In the genomic region with DNA sequence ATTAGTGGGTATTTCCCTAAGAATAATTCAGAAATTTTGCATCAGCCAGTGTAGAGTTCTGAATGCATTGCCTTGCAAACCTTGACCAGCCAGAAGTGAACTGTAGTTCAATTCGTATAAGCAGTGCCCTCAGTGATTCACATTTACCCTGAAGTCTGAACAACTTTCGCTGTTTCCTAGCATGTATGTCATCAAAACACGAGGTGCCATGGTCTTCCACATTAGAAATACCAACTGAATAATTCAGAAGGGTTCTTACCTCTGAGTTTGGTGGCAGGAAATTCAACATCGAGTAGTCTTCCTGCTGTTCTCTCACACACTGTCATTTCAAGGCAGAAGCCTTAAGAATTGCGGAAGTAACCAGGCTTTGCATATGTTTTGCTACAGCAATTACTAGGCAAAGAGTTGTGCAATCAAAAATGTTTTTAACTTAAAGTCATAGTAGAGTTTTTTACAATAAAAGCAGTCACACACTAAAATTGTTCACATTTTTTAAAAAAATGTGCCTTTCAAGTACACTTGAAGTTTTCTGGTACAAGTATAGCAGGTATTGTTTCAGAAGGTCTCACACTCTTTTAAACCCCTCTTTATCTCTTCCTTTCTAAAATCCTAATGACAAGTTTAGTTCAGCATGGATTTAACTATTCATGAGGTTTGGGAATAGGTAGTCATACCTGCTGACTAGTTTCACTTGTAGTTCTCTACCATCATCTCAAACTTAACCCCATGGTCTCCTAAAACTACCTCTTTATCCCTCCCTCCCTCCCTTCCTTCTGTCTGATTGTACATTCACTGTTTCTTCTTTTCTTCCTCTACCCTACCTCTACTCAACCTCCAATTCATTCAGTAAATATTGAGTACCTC, we compare ENCODE assay signal across 8 cellular contexts.
A peak's percentile ranks its signal among the peaks of the same experiment; 100 is the strongest.
DNase-seq lines count a peak whose midpoint lies in the region; ATAC-seq lines count a peak whose summit lies in the region.

No MANE protein-coding gene starts in this region.

- peak; percentile 89 for ATAC-seq in activated CD8-positive, alpha-beta memory T cell treated with anti-CD3 and anti-CD28 coated beads, Interleukin-2, amount 10 ng/mL, durations not matched to agents 7 days and 5 days
- ATAC-seq in HG02571 (IDR thresholded peaks at IDR 0.05; ENCODE audit: unreplicated experiment) = peak; percentile 96

- DNase-seq in activated CD8-positive, alpha-beta memory T cell treated with anti-CD3 and anti-CD28 coated beads, Interleukin-2, amount 10 ng/mL, durations not matched to agents 7 days and 5 days = no peak
- no peak for DNase-seq in activated CD8-positive, alpha-beta memory T cell treated with anti-CD3 and anti-CD28 coated beads, Interleukin-2, amount 50 U/mL, for 4 hours
- DNase-seq in NOMO-1 treated with DMSO at 0.1 percent for 48 hours (lab: John Stamatoyannopoulos, UW; ENCODE audit: unreplicated experiment) (peak; percentile 93), fibroblast of the conjunctiva (ENCODE audit: low read depth) (peak; percentile 22), NCI-H1930 (lab: John Stamatoyannopoulos, UW) (no peak), NCI-H345 (lab: John Stamatoyannopoulos, UW) (no peak), activated gamma-delta T cell treated with Interleukin-2 at 50 U/mL for 16 hours (no peak)

- H3K9me3 Mint-ChIP-seq in activated CD8-positive, alpha-beta memory T cell treated with anti-CD3 and anti-CD28 coated beads, Interleukin-2, amount 10 ng/mL, durations not matched to agents 7 days and 5 days (ENCODE audit: low read depth) = no peaks in the 10 kb centered on the region

- H3K4me1 Mint-ChIP-seq in activated CD8-positive, alpha-beta memory T cell treated with anti-CD3 and anti-CD28 coated beads, Interleukin-2, amount 10 ng/mL, durations not matched to agents 7 days and 5 days = peaks cover 14% of the 10 kb centered on the region

- H3K4me3 Mint-ChIP-seq in activated CD8-positive, alpha-beta memory T cell treated with anti-CD3 and anti-CD28 coated beads, Interleukin-2, amount 10 ng/mL, durations not matched to agents 7 days and 5 days = peak overlapping the region; percentile 53

- H3K27me3 Mint-ChIP-seq in activated CD8-positive, alpha-beta memory T cell treated with anti-CD3 and anti-CD28 coated beads, Interleukin-2, amount 10 ng/mL, durations not matched to agents 7 days and 5 days = no peaks in the 10 kb centered on the region

- H3K36me3 Mint-ChIP-seq in activated CD8-positive, alpha-beta memory T cell treated with anti-CD3 and anti-CD28 coated beads, Interleukin-2, amount 10 ng/mL, durations not matched to agents 7 days and 5 days = peaks cover 20% of the 10 kb centered on the region

- CTCF ChIA-PET in activated CD8-positive, alpha-beta memory T cell treated with anti-CD3 and anti-CD28 coated beads, Interleukin-2, amount 10 ng/mL, durations not matched to agents 7 days and 5 days (lab: Charles Lee) = no interaction called here

- H3K27ac Mint-ChIP-seq in activated CD8-positive, alpha-beta memory T cell treated with anti-CD3 and anti-CD28 coated beads, Interleukin-2, amount 10 ng/mL, durations not matched to agents 7 days and 5 days = peak overlapping the region; percentile 72

Comparison
In these comparisons a context has a peak if more than half of its experiments do, and no peak if none do; other contexts are left out.
1. DNase-seq: peak in NOMO-1 treated with DMSO at 0.1 percent for 48 hours (single experiment) and fibroblast of the conjunctiva (single experiment); none in activated CD8-positive, alpha-beta memory T cell treated with anti-CD3 and anti-CD28 coated beads, Interleukin-2, amount 10 ng/mL, durations not matched to agents 7 days and 5 days (single experiment), activated CD8-positive, alpha-beta memory T cell treated with anti-CD3 and anti-CD28 coated beads, Interleukin-2, amount 50 U/mL, for 4 hours (single experiment), NCI-H1930 (0 of 2), NCI-H345 (single experiment) and activated gamma-delta T cell treated with Interleukin-2 at 50 U/mL for 16 hours (single experiment).